In the genomic region with DNA sequence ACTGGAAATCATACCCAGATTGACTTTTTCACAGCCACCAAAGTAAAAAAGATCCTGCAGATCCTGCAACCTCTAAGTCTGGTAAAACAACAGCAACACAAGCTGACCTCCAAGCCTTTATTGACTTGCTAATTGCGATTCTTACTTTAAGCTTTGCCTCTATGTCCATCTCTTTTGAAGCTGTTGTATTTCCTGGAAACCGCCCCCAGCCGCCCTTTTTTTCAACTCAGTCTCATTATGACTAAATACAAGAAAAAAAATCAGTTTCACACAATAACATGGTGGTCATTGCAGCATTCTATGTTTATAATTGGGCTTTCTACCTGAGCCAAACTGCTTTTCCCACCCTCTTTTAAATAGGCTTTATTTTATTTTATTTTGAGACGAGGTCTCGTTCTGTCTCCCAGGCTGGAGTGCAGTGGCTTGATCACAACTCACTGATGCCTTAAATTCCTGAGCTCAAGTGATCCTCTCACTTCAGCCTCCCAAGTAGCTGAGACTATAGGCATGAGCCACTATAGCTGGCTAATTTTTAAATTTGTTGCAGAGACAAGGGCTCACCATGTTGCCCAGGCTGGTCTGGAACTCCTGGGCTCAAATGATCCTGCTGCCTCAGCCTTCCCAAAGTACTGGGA, we compare ENCODE assay signal across 14 cellular contexts.
DNase-seq lines count a peak whose midpoint lies in the region; ATAC-seq and TF ChIP-seq lines count a peak whose summit lies in the region.
"Had no signal": no experiment of that assay in that cellular context is flagged by ENCODE, and none has a peak within 500 bp of the region (broad histone marks: within the 10 kb centered on the region; RNA-seq: fewer than 3 reads in every experiment).

No MANE protein-coding gene starts in this region.

- H3K9me3 ChIP-seq in BE2C, result no peaks in the 10 kb centered on the region
- H3K9me3 ChIP-seq: SJCRH30 had no signal

- H3K4me1 ChIP-seq in BE2C, result no peaks in the 10 kb centered on the region; the same call in 1 of the 2 replicates

- peaks cover 9% of the 10 kb centered on the region for H3K4me1 Mint-ChIP-seq in stimulated activated effector memory CD8-positive, alpha-beta T cell treated with anti-CD3 and anti-CD28 coated beads, Interleukin-12 subunit alpha, Interleukin-12 subunit beta, amount 100 ng/mL, for 72 hours

- DNase-seq in activated CD4-positive, alpha-beta T cell treated with anti-CD3 and anti-CD28 coated beads for 48 hours, result peak; percentile 44
- no peak for DNase-seq in activated CD4-positive, alpha-beta T cell treated with anti-CD3 and anti-CD28 coated beads for 4 hours
- no peak for DNase-seq in stimulated activated effector memory CD8-positive, alpha-beta T cell treated with anti-CD3 and anti-CD28 coated beads, Interleukin-12 subunit alpha, Interleukin-12 subunit beta, amount 100 ng/mL, for 72 hours (ENCODE audit: low spot score in 2 of 2)
- DNase-seq in BE2C, result no peak
- DNase-seq in NK-92 treated with Interleukin-12 subunit alpha and Interleukin-12 subunit beta, amount 100 ng/mL, for 24 hours (lab: John Stamatoyannopoulos, UW), result no peak
- DNase-seq in stimulated activated CD4-positive, alpha-beta T cell treated with anti-CD3 and anti-CD28 coated beads, Interleukin-4, amount 100 ng/mL, for 4 hours, result no peak
- DNase-seq: activated B cell treated with CpG ODN at 0.5 μM for 24 hours; activated naive CD4-positive, alpha-beta T cell treated with anti-CD3 and anti-CD28 coated beads for 36 hours; natural killer cell; NCI-H446; SJCRH30 had no signal

- H3K27me3 ChIP-seq in BE2C, result no peaks in the 10 kb centered on the region
- H3K27me3 ChIP-seq: SJCRH30 had no signal

- H3K4me3 Mint-ChIP-seq in stimulated activated effector memory CD8-positive, alpha-beta T cell treated with anti-CD3 and anti-CD28 coated beads, Interleukin-12 subunit alpha, Interleukin-12 subunit beta, amount 100 ng/mL, for 72 hours, result no peak overlapping the region
- H3K4me3 Mint-ChIP-seq: activated B cell treated with CpG ODN at 0.5 μM for 24 hours; activated naive CD4-positive, alpha-beta T cell treated with anti-CD3 and anti-CD28 coated beads for 36 hours; natural killer cell had no signal

- H3K36me3 ChIP-seq in BE2C, result no peaks in the 10 kb centered on the region
- H3K36me3 ChIP-seq: SJCRH30 had no signal

- H3K4me3 ChIP-seq in BE2C (ENCODE audit: low read depth, low read length), result no peak overlapping the region
- H3K4me3 ChIP-seq: SJCRH30, skin epidermis had no signal

- no peaks in the 10 kb centered on the region for H3K36me3 Mint-ChIP-seq in stimulated activated effector memory CD8-positive, alpha-beta T cell treated with anti-CD3 and anti-CD28 coated beads, Interleukin-12 subunit alpha, Interleukin-12 subunit beta, amount 100 ng/mL, for 72 hours
- H3K36me3 Mint-ChIP-seq: natural killer cell had no signal

- H3K27ac Mint-ChIP-seq in stimulated activated effector memory CD8-positive, alpha-beta T cell treated with anti-CD3 and anti-CD28 coated beads, Interleukin-12 subunit alpha, Interleukin-12 subunit beta, amount 100 ng/mL, for 72 hours, result no peak overlapping the region
- H3K27ac Mint-ChIP-seq: activated B cell treated with CpG ODN at 0.5 μM for 24 hours; activated naive CD4-positive, alpha-beta T cell treated with anti-CD3 and anti-CD28 coated beads for 36 hours; natural killer cell had no signal

- ATAC-seq in HG02610 (IDR thresholded peaks at IDR 0.05; ENCODE audit: unreplicated experiment) (peak; percentile 54), HG03469 (IDR thresholded peaks at IDR 0.05; ENCODE audit: unreplicated experiment) (peak; percentile 74)
- peak; percentile 49 for ATAC-seq in stimulated activated effector memory CD8-positive, alpha-beta T cell treated with anti-CD3 and anti-CD28 coated beads, Interleukin-12 subunit alpha, Interleukin-12 subunit beta, amount 100 ng/mL, for 72 hours
- ATAC-seq: natural killer cell had no signal

- no peak for TF ChIP-seq CTCF in BE2C (IDR thresholded peaks at IDR 0.05; ENCODE audit: low read depth, low read length)

- H3K9me3 Mint-ChIP-seq in stimulated activated effector memory CD8-positive, alpha-beta T cell treated with anti-CD3 and anti-CD28 coated beads, Interleukin-12 subunit alpha, Interleukin-12 subunit beta, amount 100 ng/mL, for 72 hours, result no peaks in the 10 kb centered on the region
- H3K9me3 Mint-ChIP-seq: activated naive CD4-positive, alpha-beta T cell treated with anti-CD3 and anti-CD28 coated beads for 36 hours; natural killer cell had no signal
